In genomic region chr10:84293574-84294016, GRCh38 we compare ENCODE assay signal across 1 cellular context.
TF ChIP-seq lines count a peak whose summit lies in the region.

No MANE protein-coding gene starts in this region.

TF ChIP-seq in GM12878, 131 proteins besides CTCF, POLR2A, EP300 and RAD21 (continued from another document):
- TF ChIP-seq USF2 (IDR thresholded peaks at IDR 0.05; ENCODE audit: borderline replicate concordance, low read depth, low read length) = no peak
